ENCODE assay signal across 8 cellular contexts in the genomic region with DNA sequence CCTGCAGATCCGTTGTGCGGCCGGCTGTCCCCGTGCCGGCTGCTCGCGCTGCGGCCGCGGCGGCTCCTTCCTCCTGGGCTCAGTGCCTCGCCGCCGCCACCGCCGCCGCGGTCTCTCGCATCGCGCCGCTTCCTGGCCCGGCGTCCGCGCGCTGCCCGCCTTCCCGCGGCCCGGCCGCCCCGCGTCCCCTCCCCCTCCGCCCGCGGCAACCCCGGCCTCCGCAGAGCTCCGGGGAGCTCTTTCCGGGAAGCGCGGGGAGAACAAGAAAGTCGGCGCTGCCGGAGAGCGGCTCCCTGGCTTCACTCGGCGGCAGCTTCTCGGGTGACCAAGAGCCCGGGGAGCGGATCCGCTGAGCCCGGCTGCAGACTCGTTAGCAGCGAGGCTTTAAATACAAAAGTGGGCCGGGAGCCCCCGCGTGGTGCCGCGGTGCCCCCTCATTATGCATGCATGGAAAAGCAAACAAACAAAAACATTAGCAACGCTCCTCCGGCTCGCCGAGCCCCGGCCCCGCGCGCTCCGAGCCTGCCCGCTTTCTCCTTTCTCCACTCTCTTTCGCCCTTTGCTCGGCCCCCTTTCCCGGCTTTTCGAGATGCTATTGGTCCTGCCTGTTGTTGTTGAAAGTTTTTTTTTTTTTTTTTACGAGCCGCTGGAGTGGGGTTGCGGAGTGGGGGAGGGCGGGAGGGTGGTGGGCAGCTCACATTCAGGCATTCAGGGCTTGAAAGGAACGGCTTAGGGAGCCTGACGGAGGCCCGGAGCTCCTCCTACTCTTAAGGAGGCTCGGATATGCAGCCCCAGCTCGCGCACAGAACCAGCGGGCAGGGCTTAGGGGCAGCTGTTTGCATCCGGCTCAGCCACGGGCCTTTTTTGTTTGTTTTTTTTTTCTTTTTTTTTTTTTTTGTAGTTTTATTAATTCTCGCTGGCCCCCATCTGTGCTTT. TPM values are rescaled to one million over a fixed set of nuclear protein-coding genes. Genes with fewer than 3 reads are reported as not detected.
A peak's percentile ranks its signal among the peaks of the same experiment; 100 is the strongest.
DNase-seq lines count a peak whose midpoint lies in the region; ATAC-seq lines count a peak whose summit lies in the region.

A gene with protein sequence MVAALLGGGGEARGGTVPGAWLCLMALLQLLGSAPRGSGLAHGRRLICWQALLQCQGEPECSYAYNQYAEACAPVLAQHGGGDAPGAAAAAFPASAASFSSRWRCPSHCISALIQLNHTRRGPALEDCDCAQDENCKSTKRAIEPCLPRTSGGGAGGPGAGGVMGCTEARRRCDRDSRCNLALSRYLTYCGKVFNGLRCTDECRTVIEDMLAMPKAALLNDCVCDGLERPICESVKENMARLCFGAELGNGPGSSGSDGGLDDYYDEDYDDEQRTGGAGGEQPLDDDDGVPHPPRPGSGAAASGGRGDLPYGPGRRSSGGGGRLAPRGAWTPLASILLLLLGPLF (minus strand): TSS at position 361 of the 936 bp plus-strand sequence. CDS start 727 bp downstream, outside the sequence.

- peaks cover 9% of the 10 kb centered on the region for H3K27me3 ChIP-seq in endocrine pancreas (ENCODE audit: control insufficient read depth, insufficient read depth, low read length)

- CTCF ChIA-PET in activated CD8-positive, alpha-beta memory T cell treated with anti-CD3 and anti-CD28 coated beads, Interleukin-2, amount 10 ng/mL, durations not matched to agents 7 days and 5 days (lab: Charles Lee), result interaction anchor here (0.6 to 1.9 kb wide), 6 partner anchors 15 to 1083 kb away, joined by 3 to 6 read pairs (median 3); no protein-coding TSS in a partner anchor

- peaks cover 3% of the 10 kb centered on the region for H3K36me3 Mint-ChIP-seq in activated CD8-positive, alpha-beta memory T cell treated with anti-CD3 and anti-CD28 coated beads, Interleukin-2, amount 10 ng/mL, durations not matched to agents 7 days and 5 days
- no peaks in the 10 kb centered on the region for H3K36me3 Mint-ChIP-seq in memory B cell

- H3K9me3 Mint-ChIP-seq in activated CD8-positive, alpha-beta memory T cell treated with anti-CD3 and anti-CD28 coated beads, Interleukin-2, amount 10 ng/mL, durations not matched to agents 7 days and 5 days (ENCODE audit: low read depth), result peaks cover under 1% of the 10 kb centered on the region
- peaks cover 1% of the 10 kb centered on the region for H3K9me3 Mint-ChIP-seq in memory B cell

- H3K27ac Mint-ChIP-seq in activated CD8-positive, alpha-beta memory T cell treated with anti-CD3 and anti-CD28 coated beads, Interleukin-2, amount 10 ng/mL, durations not matched to agents 7 days and 5 days, result peak within 1 kb of the TSS; percentile 68
- H3K27ac Mint-ChIP-seq in memory B cell, result no peak within 1 kb of the TSS

- no peaks in the 10 kb centered on the region for H3K36me3 ChIP-seq in endocrine pancreas (ENCODE audit: control insufficient read depth, insufficient read depth, low read length)

- H3K9ac ChIP-seq in endocrine pancreas (ENCODE audit: control insufficient read depth, insufficient read depth, low read length), result peak within 1 kb of the TSS; percentile 32

- ATAC-seq in HG03103 (IDR thresholded peaks at IDR 0.05; ENCODE audit: low read depth, unreplicated experiment) (peak; percentile 43), memory B cell (ENCODE audit: low read depth) (peak; percentile 64)
- ATAC-seq in activated CD8-positive, alpha-beta memory T cell treated with anti-CD3 and anti-CD28 coated beads, Interleukin-2, amount 10 ng/mL, durations not matched to agents 7 days and 5 days, result peak; percentile 82

- no peaks in the 10 kb centered on the region for H3K9me3 ChIP-seq in endocrine pancreas (ENCODE audit: control insufficient read depth, low read length)

- peak within 1 kb of the TSS; percentile 54 for H3K4me3 ChIP-seq in endocrine pancreas (ENCODE audit: control insufficient read depth, insufficient read depth, low read length)

- peaks cover 38% of the 10 kb centered on the region for H3K27me3 Mint-ChIP-seq in activated CD8-positive, alpha-beta memory T cell treated with anti-CD3 and anti-CD28 coated beads, Interleukin-2, amount 10 ng/mL, durations not matched to agents 7 days and 5 days
- H3K27me3 Mint-ChIP-seq in memory B cell, result peaks cover 5% of the 10 kb centered on the region

- H3K4me1 Mint-ChIP-seq in activated CD8-positive, alpha-beta memory T cell treated with anti-CD3 and anti-CD28 coated beads, Interleukin-2, amount 10 ng/mL, durations not matched to agents 7 days and 5 days, result peaks cover 19% of the 10 kb centered on the region
- H3K4me1 Mint-ChIP-seq in memory B cell, result peaks cover 9% of the 10 kb centered on the region

- no peaks in the 10 kb centered on the region for H3K4me1 ChIP-seq in endocrine pancreas (ENCODE audit: control insufficient read depth, insufficient read depth, low read length)

- H3K4me3 Mint-ChIP-seq in activated CD8-positive, alpha-beta memory T cell treated with anti-CD3 and anti-CD28 coated beads, Interleukin-2, amount 10 ng/mL, durations not matched to agents 7 days and 5 days, result peak within 1 kb of the TSS; percentile 70
- peak within 1 kb of the TSS; percentile 82 for H3K4me3 Mint-ChIP-seq in memory B cell

- DNase-seq in NCI-H510A (lab: John Stamatoyannopoulos, UW) (peak; percentile 23), NCI-H510A treated with DMSO at 0.1 percent for 48 hours (lab: John Stamatoyannopoulos, UW) (no peak), NCI-H82 (lab: John Stamatoyannopoulos, UW) (peak; percentile 85), memory B cell (ENCODE audit: low spot score in 2 of 2) (peak in 1 of 2 donors; percentile 51)
- peak; percentile 80 for DNase-seq in activated CD8-positive, alpha-beta memory T cell treated with anti-CD3 and anti-CD28 coated beads, Interleukin-2, amount 10 ng/mL, durations not matched to agents 7 days and 5 days
- peak; percentile 41 for DNase-seq in stimulated activated CD8-positive, alpha-beta memory T cell treated with anti-CD3 and anti-CD28 coated beads, Interleukin-12 subunit alpha, Interleukin-12 subunit beta, amount 100 ng/mL, for 1 hour (ENCODE audit: low read depth)

RNA-seq across cellular contexts. Expression of the gene that starts here (rescaled TPM):
- total RNA-seq in activated CD8-positive, alpha-beta memory T cell treated with anti-CD3 and anti-CD28 coated beads, Interleukin-2, amount 10 ng/mL, durations not matched to agents 7 days and 5 days, result under 1 TPM; 0.07 to 0.12 TPM

Comparison
In these comparisons a context has a peak if more than half of its experiments do, and no peak if none do; other contexts are left out.
1. Peak in DNase-seq and ATAC-seq in activated CD8-positive, alpha-beta memory T cell treated with anti-CD3 and anti-CD28 coated beads, Interleukin-2, amount 10 ng/mL, durations not matched to agents 7 days and 5 days; RNA of the gene not detected or under 1 TPM.